In the genomic region with DNA sequence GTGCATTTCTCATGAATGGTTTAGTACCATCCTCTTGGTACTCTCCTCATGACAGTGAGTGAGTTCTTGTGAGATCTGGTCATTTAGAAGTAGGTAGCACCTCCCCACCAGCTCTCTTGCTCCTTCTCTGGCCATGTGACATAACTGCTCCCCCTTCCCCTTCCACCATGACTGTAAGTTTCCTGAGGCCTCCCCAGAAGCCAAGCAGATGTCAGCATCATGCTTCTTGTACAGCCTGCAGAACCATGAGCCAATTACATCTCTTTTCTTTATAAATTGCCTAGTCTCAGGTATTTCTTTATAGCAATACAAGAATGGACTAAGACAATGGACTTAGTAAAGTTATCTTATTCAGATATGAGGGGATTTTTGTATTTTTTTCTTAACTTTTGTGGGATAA, we compare ENCODE assay signal across 2 cellular contexts.
TF ChIP-seq lines count a peak whose summit lies in the region.

No MANE protein-coding gene starts in this region.

TF ChIP-seq in HEK293, 187 proteins besides CTCF, POLR2A, EP300 and RAD21 (continued from another document):
- TF ChIP-seq, protein P1, sequence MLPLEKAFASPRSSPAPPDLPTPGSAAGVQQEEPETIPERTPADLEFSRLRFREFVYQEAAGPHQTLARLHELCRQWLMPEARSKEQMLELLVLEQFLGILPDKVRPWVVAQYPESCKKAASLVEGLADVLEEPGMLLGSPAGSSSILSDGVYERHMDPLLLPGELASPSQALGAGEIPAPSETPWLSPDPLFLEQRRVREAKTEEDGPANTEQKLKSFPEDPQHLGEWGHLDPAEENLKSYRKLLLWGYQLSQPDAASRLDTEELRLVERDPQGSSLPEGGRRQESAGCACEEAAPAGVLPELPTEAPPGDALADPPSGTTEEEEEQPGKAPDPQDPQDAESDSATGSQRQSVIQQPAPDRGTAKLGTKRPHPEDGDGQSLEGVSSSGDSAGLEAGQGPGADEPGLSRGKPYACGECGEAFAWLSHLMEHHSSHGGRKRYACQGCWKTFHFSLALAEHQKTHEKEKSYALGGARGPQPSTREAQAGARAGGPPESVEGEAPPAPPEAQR (tag by site-specific recombination; IDR thresholded peaks at IDR 0.05) = no peak
- TF ChIP-seq KLF10 (tag by site-specific recombination; IDR thresholded peaks at IDR 0.05) (no peak), ZNF776 (tag by site-specific recombination; IDR thresholded peaks at IDR 0.05; ENCODE audit: borderline replicate concordance) (peak; percentile 83; the same call in 1 of the 2 replicates)
TF ChIP-seq in HEK293: peak in this region for 2.

TF ChIP-seq in H1, 55 proteins besides CTCF, POLR2A, EP300 and RAD21 (continued from another document):
- no peak for TF ChIP-seq ASH2L (IDR thresholded peaks at IDR 0.05; ENCODE audit: low read length)
- TF ChIP-seq, protein P2, sequence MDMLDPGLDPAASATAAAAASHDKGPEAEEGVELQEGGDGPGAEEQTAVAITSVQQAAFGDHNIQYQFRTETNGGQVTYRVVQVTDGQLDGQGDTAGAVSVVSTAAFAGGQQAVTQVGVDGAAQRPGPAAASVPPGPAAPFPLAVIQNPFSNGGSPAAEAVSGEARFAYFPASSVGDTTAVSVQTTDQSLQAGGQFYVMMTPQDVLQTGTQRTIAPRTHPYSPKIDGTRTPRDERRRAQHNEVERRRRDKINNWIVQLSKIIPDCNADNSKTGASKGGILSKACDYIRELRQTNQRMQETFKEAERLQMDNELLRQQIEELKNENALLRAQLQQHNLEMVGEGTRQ (IDR thresholded peaks at IDR 0.05; ENCODE audit: low read length) = peak; percentile 54
